1 cellular context compared by ENCODE assay signal in genomic region chr7:16982640-16983103, GRCh38.
A peak's percentile ranks its signal among the peaks of the same experiment; 100 is the strongest.
TF ChIP-seq lines count a peak whose summit lies in the region.

No MANE protein-coding gene starts in this region.

TF ChIP-seq in HepG2, 621 proteins besides CTCF, POLR2A, EP300 and RAD21 (continued from another document and continues in another):
- TF ChIP-seq ZBTB26 (CRISPR knock-in tag; IDR thresholded peaks at IDR 0.05; ENCODE audit: borderline replicate concordance) (no peak), ZNF10 (CRISPR knock-in tag; IDR thresholded peaks at IDR 0.05; ENCODE audit: borderline replicate concordance, low read depth) (no peak), KDM4B (CRISPR knock-in tag; IDR thresholded peaks at IDR 0.05) (no peak), ZNF800 (CRISPR knock-in tag; IDR thresholded peaks at IDR 0.05) (no peak), STAG1 (CRISPR knock-in tag; IDR thresholded peaks at IDR 0.05) (peak; percentile 92), NFYC (CRISPR knock-in tag; IDR thresholded peaks at IDR 0.05) (no peak), TBL1XR1 (IDR thresholded peaks at IDR 0.05; ENCODE audit: borderline replicate concordance, low read length, partially characterized antibody) (no peak), CREB1 (IDR thresholded peaks at IDR 0.05) (no peak), CREB1 (CRISPR knock-in tag; IDR thresholded peaks at IDR 0.05) (no peak), HNRNPLL (IDR thresholded peaks at IDR 0.05; ENCODE audit: low read depth, low read length, poor library complexity, severe bottlenecking) (no peak), ZNF609 (CRISPR knock-in tag; IDR thresholded peaks at IDR 0.05; ENCODE audit: borderline replicate concordance) (no peak), ZNF318 (CRISPR knock-in tag; IDR thresholded peaks at IDR 0.05) (no peak), NR3C1 (CRISPR knock-in tag; IDR thresholded peaks at IDR 0.05) (no peak), ZBTB1 (CRISPR knock-in tag; IDR thresholded peaks at IDR 0.05; ENCODE audit: borderline replicate concordance) (no peak), KAT8 (CRISPR knock-in tag; IDR thresholded peaks at IDR 0.05) (no peak), ZBTB25 (CRISPR knock-in tag; IDR thresholded peaks at IDR 0.05) (no peak), NFIB (CRISPR knock-in tag; IDR thresholded peaks at IDR 0.05; ENCODE audit: borderline replicate concordance) (no peak), HCFC1 (IDR thresholded peaks at IDR 0.05; ENCODE audit: low read depth, low read length) (no peak), ZSCAN22 (CRISPR knock-in tag; IDR thresholded peaks at IDR 0.05) (no peak), SMC3 (IDR thresholded peaks at IDR 0.05; ENCODE audit: low read length) (peak; percentile 98), NR2F2 (IDR thresholded peaks at IDR 0.05; ENCODE audit: borderline replicate concordance, low read depth) (no peak), ZNF205 (CRISPR knock-in tag; IDR thresholded peaks at IDR 0.05) (peak; percentile 96), ONECUT2 (CRISPR knock-in tag; IDR thresholded peaks at IDR 0.05) (no peak), SNAPC2 (CRISPR knock-in tag; IDR thresholded peaks at IDR 0.05) (no peak), NR1H2 (CRISPR knock-in tag; IDR thresholded peaks at IDR 0.05; ENCODE audit: borderline replicate concordance, low read depth) (no peak), KDM5A (IDR thresholded peaks at IDR 0.05; ENCODE audit: borderline replicate concordance, low read length) (peak; percentile 42; the same call in 1 of the 2 replicates), KIAA2018 (CRISPR knock-in tag; IDR thresholded peaks at IDR 0.05; ENCODE audit: borderline replicate concordance) (no peak), GATAD2A (CRISPR knock-in tag; IDR thresholded peaks at IDR 0.05) (peak; percentile 52; the same call in 1 of the 2 replicates)
